ENCODE assay signal across 19 cellular contexts in the genomic region with DNA sequence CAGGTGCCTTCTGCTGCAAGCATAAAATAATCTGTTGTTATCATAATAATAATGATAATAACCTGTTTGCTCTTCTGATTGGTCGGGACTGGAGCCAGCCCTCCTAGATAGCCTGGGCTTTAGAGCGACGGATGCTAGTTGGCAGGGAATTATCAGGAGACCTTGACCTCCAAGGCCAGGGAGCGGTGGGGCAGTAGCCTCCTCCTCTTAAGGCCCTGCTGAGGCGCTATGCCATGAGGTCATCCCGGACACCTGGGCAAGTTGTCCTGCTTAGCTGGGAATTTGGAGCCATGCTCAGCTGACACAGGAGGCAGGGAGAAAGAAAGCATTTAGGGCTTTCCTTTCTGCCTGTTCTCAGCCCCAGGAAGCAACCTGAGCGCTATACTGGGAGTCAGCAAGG. TPM values are rescaled to one million over a fixed set of nuclear protein-coding genes. Genes with fewer than 3 reads are reported as not detected.
DNase-seq lines count a peak whose midpoint lies in the region; ATAC-seq, FAIRE-seq and TF ChIP-seq lines count a peak whose summit lies in the region.
"Had no signal": no experiment of that assay in that cellular context is flagged by ENCODE, and none has a peak within 500 bp of the region (broad histone marks: within the 10 kb centered on the region; RNA-seq: fewer than 3 reads in every experiment).

No MANE protein-coding gene starts in this region.

- DNase-seq in left ventricle myocardium superior: no peak
- no peak for DNase-seq in heart left ventricle
- DNase-seq in dermis blood vessel endothelial cell: peak; percentile 21
- no peak for DNase-seq in HepG2 (ENCODE audit: low spot score)
- peak; percentile 56 for DNase-seq in stomach
- no peak for DNase-seq in NCI-H524 (lab: John Stamatoyannopoulos, UW)
- no peak for DNase-seq in mammary epithelial cell
- DNase-seq: 8988T; CD4-positive, alpha-beta memory T cell; DMS153; DMS79; GDM1 had no signal

- dilution Hi-C loops in mammary epithelial cell (cut with HindIII; ENCODE audit: low sequenced_read_pairs): no loop called here

- BruUV-seq in HepG2 (replicated peaks; lab: Mats Ljungman, UMichigan) (no TSS peak), mammary epithelial cell (replicated peaks; lab: Mats Ljungman, UMichigan) (no TSS peak)

- no peak for TF ChIP-seq RAD21 in HepG2 (CRISPR knock-in tag; IDR thresholded peaks at IDR 0.05)

- H2AFZ ChIP-seq in HepG2 (ENCODE audit: low read length) (no peak overlapping the region), mammary epithelial cell (ENCODE audit: low read depth, low read length) (no peak overlapping the region)

- no peak for TF ChIP-seq POLR2A in heart left ventricle (IDR thresholded peaks at IDR 0.05)
- TF ChIP-seq POLR2A in HepG2 (IDR thresholded peaks at IDR 0.05; ENCODE audit: insufficient read depth in 1 of 2, low read depth in 2 of 2, low read length in 2 of 2): no peak
- no peak for TF ChIP-seq POLR2A in stomach (IDR thresholded peaks at IDR 0.05)

- CTCF ChIA-PET in HepG2 (lab: Yijun Ruan, JAX; ENCODE audit: low intra/inter-chr PET ratio, low total read pairs) (no interaction called here), mammary epithelial cell (lab: Charles Lee; ENCODE audit: low non-redundant PET) (no interaction called here)

- WGBS in heart left ventricle, 4 donors: 27 to 50% (median 44%) methylated on average over 5 to 7 of the region's 7 CpGs
- 5% methylated on average over 3 of the region's 7 CpGs for WGBS in HepG2 (ENCODE audit: low lambda C conversion rate)
- WGBS in stomach, 5 donors: 32 to 70% (median 47%) methylated on average over 7 of the region's 7 CpGs
- WGBS in mammary epithelial cell (ENCODE audit: low coverage, missing lambda C conversion rate): 73% methylated on average over 6 of the region's 7 CpGs

- in situ Hi-C loops in HepG2 (cut with HindIII; ENCODE audit: extremely low pct_ligation_motif_present, low pct_unique_long_range_greater_than_20kb) (no loop called here), mammary epithelial cell (cut with MboI; ENCODE audit: low sequenced_read_pairs in 2 of 2) (no loop called here)

- POLR2A ChIA-PET in HepG2 (lab: Yijun Ruan, JAX): no interaction called here

- TF ChIP-seq EP300 in HepG2 (IDR thresholded peaks at IDR 0.05; ENCODE audit: low read depth in 2 of 2, low read length in 2 of 2): no peak
- no peak for TF ChIP-seq EP300 in HepG2 (CRISPR knock-in tag; IDR thresholded peaks at IDR 0.05; ENCODE audit: borderline replicate concordance)
- TF ChIP-seq EP300 in stomach (IDR thresholded peaks at IDR 0.05): no peak

- intact Hi-C loops in left ventricle myocardium superior (cut with micrococcal nuclease) (no loop called here), heart left ventricle (cut with DNase I) (loop anchor here in 1 of 10 donors (1.0 kb wide), 1 partner anchor 17 kb away; no protein-coding TSS in a partner anchor), HepG2 (cut with micrococcal nuclease; ENCODE audit: unreplicated experiment) (no loop called here), stomach (cut with DNase I; ENCODE audit: low total_unique reads) (no loop called here), mammary epithelial cell (cut with micrococcal nuclease) (no loop called here)

- no peak overlapping the region for H3K27ac ChIP-seq in heart left ventricle
- H3K27ac ChIP-seq in HepG2 (ENCODE audit: extremely low read length, insufficient read depth, low read length): no peak overlapping the region
- H3K27ac ChIP-seq in stomach: no peak overlapping the region
- H3K27ac ChIP-seq in mammary epithelial cell (ENCODE audit: insufficient read depth, low read depth, low read length): no peak overlapping the region
- H3K27ac ChIP-seq: BLaER1 had no signal

- H3K27me3 ChIP-seq in heart left ventricle (no peaks in the 10 kb centered on the region), HepG2 (ENCODE audit: control insufficient read depth in 1 of 2, insufficient read depth in 2 of 2, low read length in 2 of 2) (no peaks in the 10 kb centered on the region), stomach (peaks cover 0 to 4% (median 0%) of the 10 kb centered on the region in 3 donors), mammary epithelial cell (ENCODE audit: insufficient read depth, low read length) (peaks cover 2% of the 10 kb centered on the region)
- H3K27me3 ChIP-seq: BLaER1 had no signal

- H3K9ac ChIP-seq in HepG2 (ENCODE audit: insufficient read depth, low read depth, low read length) (no peak overlapping the region), mammary epithelial cell (ENCODE audit: insufficient read depth, low read length) (no peak overlapping the region)
- H3K9ac ChIP-seq: BLaER1 had no signal

- FAIRE-seq in HepG2 (lab: Jason Lieb, UNC): no peak
- FAIRE-seq: GM12892, GM18507 had no signal

- H3K79me2 ChIP-seq in HepG2 (ENCODE audit: insufficient read depth, low read length) (no peaks in the 10 kb centered on the region), mammary epithelial cell (ENCODE audit: insufficient read depth, low read length) (no peaks in the 10 kb centered on the region)

- ATAC-seq in left ventricle myocardium superior: peak; percentile 52
- no peak for ATAC-seq in heart left ventricle
- ATAC-seq in HepG2: peak; percentile 18
- no peak for ATAC-seq in SK-N-SH treated with all-trans-retinoic acid at 6 μM for 48 hours

- TF ChIP-seq CTCF in heart left ventricle (IDR thresholded peaks at IDR 0.05) (no peak), HepG2 (CRISPR knock-in tag; IDR thresholded peaks at IDR 0.05) (no peak), stomach (IDR thresholded peaks at IDR 0.05) (no peak), mammary epithelial cell (conservative IDR thresholded peaks at IDR 0.05 in 1 of 2, IDR thresholded peaks at IDR 0.05 in 1 of 2; ENCODE audit: extremely low read depth in 1 of 2, insufficient read depth in 1 of 2, low read depth in 1 of 2, low read length in 2 of 2) (no peak)

- H4K20me1 ChIP-seq in HepG2 (ENCODE audit: insufficient read depth, low read length) (no peaks in the 10 kb centered on the region), mammary epithelial cell (ENCODE audit: insufficient read depth, low read length) (no peaks in the 10 kb centered on the region)
- H4K20me1 ChIP-seq: BLaER1 had no signal

- H3K4me3 ChIP-seq in heart left ventricle: no peak overlapping the region
- no peak overlapping the region; a peak in 1 of 6 replicates for H3K4me3 ChIP-seq in HepG2 (replicated peaks in 1 of 3; ENCODE audit: insufficient read depth in 1 of 3, low read depth in 2 of 3, low read length in 3 of 3)
- H3K4me3 ChIP-seq in stomach: no peak overlapping the region
- no peak overlapping the region for H3K4me3 ChIP-seq in mammary epithelial cell (replicated peaks in 1 of 3; ENCODE audit: insufficient read depth in 1 of 3, low read depth in 2 of 3, low read length in 3 of 3)
- H3K4me3 ChIP-seq: BLaER1, HAP-1 had no signal

- no peaks in the 10 kb centered on the region for H3K36me3 ChIP-seq in heart left ventricle
- no peaks in the 10 kb centered on the region for H3K36me3 ChIP-seq in HepG2 (replicated peaks in 1 of 2; ENCODE audit: control insufficient read depth in 1 of 2, insufficient read depth in 2 of 2, low read length in 2 of 2)
- no peaks in the 10 kb centered on the region for H3K36me3 ChIP-seq in stomach
- H3K36me3 ChIP-seq in mammary epithelial cell (ENCODE audit: insufficient read depth, low read length): no peaks in the 10 kb centered on the region
- H3K36me3 ChIP-seq: BLaER1, HAP-1 had no signal

- H3K9me3 ChIP-seq in heart left ventricle: no peaks in the 10 kb centered on the region
- no peaks in the 10 kb centered on the region for H3K9me3 ChIP-seq in HepG2 (ENCODE audit: low read length)
- H3K9me3 ChIP-seq in stomach: no peaks in the 10 kb centered on the region
- H3K9me3 ChIP-seq in mammary epithelial cell (replicated peaks; ENCODE audit: insufficient read depth, low read length): no peaks in the 10 kb centered on the region
- H3K9me3 ChIP-seq: HAP-1 had no signal

- H3K4me1 ChIP-seq in heart left ventricle (peaks cover 0 to 37% (median 16%) of the 10 kb centered on the region in 12 donors), HepG2 (ENCODE audit: insufficient read depth, low read length) (peaks cover 78% of the 10 kb centered on the region), stomach (peaks cover 4 to 21% (median 12%) of the 10 kb centered on the region in 4 donors), mammary epithelial cell (ENCODE audit: insufficient read depth, low read length) (no peaks in the 10 kb centered on the region)
- H3K4me1 ChIP-seq: HAP-1 had no signal

- H3K4me2 ChIP-seq in HepG2 (ENCODE audit: low read depth, low read length) (peak overlapping the region; percentile 49; the same call in 1 of the 2 replicates), mammary epithelial cell (ENCODE audit: insufficient read depth, low read depth, low read length) (no peak overlapping the region)
- H3K4me2 ChIP-seq: BLaER1 had no signal

RNA-seq across cellular contexts. Expression of a gene that starts 15.6 kb away (rescaled TPM):
- 22.7 TPM for total RNA-seq in left ventricle myocardium superior
- 10 to 100 TPM in 8 of 9 donors, 1 to 10 TPM in 1; 8.5 to 39.0 (median 15.4) TPM for total RNA-seq in heart left ventricle
- polyA plus RNA-seq in heart left ventricle: 10 to 100 TPM; 17.5 TPM
- total RNA-seq in dermis blood vessel endothelial cell: 124 and 125 TPM in 2 replicates
- 85.9 and 86.7 TPM in 2 replicates for total RNA-seq in HepG2 (2016; rRNA removed; fragmentation: Illumina TruSeq; extraction: Trizol)
- total RNA-seq in HepG2 (2016; cell fraction: cytosol; rRNA removed; fragmentation: Illumina TruSeq; extraction: Trizol; ENCODE audit: low read depth): 13.1 and 13.7 TPM in 2 replicates
- 83.6 and 85.7 TPM in 2 replicates for total RNA-seq in HepG2 (2016; cell fraction: insoluble cytoplasmic fraction; rRNA removed; fragmentation: Illumina TruSeq; extraction: Trizol)
- total RNA-seq in HepG2 (2016; cell fraction: membrane; rRNA removed; fragmentation: Illumina TruSeq; extraction: Trizol): 59.6 and 65.3 TPM in 2 replicates
- total RNA-seq in HepG2 (2016; cell fraction: nucleus; rRNA removed; fragmentation: Illumina TruSeq; extraction: Trizol): 36.7 and 42.7 TPM in 2 replicates
- 25.2 and 30.9 TPM in 2 replicates for polyA plus RNA-seq in HepG2 (2011; rRNA removed)
- polyA plus RNA-seq in HepG2 (2011; cell fraction: cytosol; rRNA removed): 27.9 and 36.1 TPM in 2 replicates
- polyA plus RNA-seq in HepG2 (2011; cell fraction: nucleus; rRNA removed): 10.3 and 15.5 TPM in 2 replicates
- polyA plus RNA-seq in HepG2 (2012): 25.0 and 26.1 TPM in 2 replicates
- 8.3 and 8.7 TPM in 2 replicates for polyA plus RNA-seq in HepG2 (2016; cell fraction: cytosol; fragmentation: Illumina TruSeq; extraction: Trizol; ENCODE audit: low read depth)
- polyA plus RNA-seq in HepG2 (2016; cell fraction: insoluble cytoplasmic fraction; fragmentation: Illumina TruSeq; extraction: Trizol; ENCODE audit: low read depth): 89.4 and 93.3 TPM in 2 replicates
- polyA plus RNA-seq in HepG2 (2016; cell fraction: membrane; fragmentation: Illumina TruSeq; extraction: Trizol; ENCODE audit: low read depth): 38.6 and 42.0 TPM in 2 replicates
- 58.5 and 59.9 TPM in 2 replicates for polyA plus RNA-seq in HepG2 (2016; cell fraction: nucleus; fragmentation: Illumina TruSeq; extraction: Trizol; ENCODE audit: insufficient read depth, low read depth)
- 26.7 TPM in 1 of 2 replicates, not detected in the other for polyA minus RNA-seq in HepG2 (2011; rRNA and poly(A)+ RNA removed; ENCODE audit: low replicate concordance)
- 14.8 and 19.3 TPM in 2 replicates for polyA minus RNA-seq in HepG2 (2011; cell fraction: cytosol; rRNA and poly(A)+ RNA removed)
- polyA minus RNA-seq in HepG2 (2011; cell fraction: nucleus; rRNA and poly(A)+ RNA removed): 8.0 and 10.9 TPM in 2 replicates
- 10 to 100 TPM in 3 of 5 donors, 1 to 10 TPM in 2; 9.3 to 23.2 (median 12.3) TPM for total RNA-seq in stomach
- 10 to 100 TPM; 13.5 to 28.8 (median 21.7) TPM for polyA plus RNA-seq in stomach
- 1 to 10 TPM in 1 of 2 donors, under 1 TPM in 1; 0.83 to 1.3 TPM for total RNA-seq in mammary epithelial cell
- 1.1 TPM for polyA plus RNA-seq in mammary epithelial cell
- 1.5 TPM for polyA minus RNA-seq in mammary epithelial cell
- total RNA-seq: H4 had no signal

RNA-seq across cellular contexts. Expression of a gene that starts 42.3 kb away (rescaled TPM):
- 24.9 TPM for total RNA-seq in left ventricle myocardium superior
- 10 to 100 TPM; 16.5 to 29.1 (median 24.2) TPM for total RNA-seq in heart left ventricle
- 10 to 100 TPM; 10.4 to 17.3 TPM for polyA plus RNA-seq in heart left ventricle
- 11.0 and 23.5 TPM in 2 replicates for total RNA-seq in dermis blood vessel endothelial cell
- total RNA-seq in HepG2 (2016; rRNA removed; fragmentation: Illumina TruSeq; extraction: Trizol): 4.7 and 10.1 TPM in 2 replicates
- total RNA-seq in HepG2 (2016; cell fraction: cytosol; rRNA removed; fragmentation: Illumina TruSeq; extraction: Trizol; ENCODE audit: low read depth): 3.8 and 5.3 TPM in 2 replicates
- 5.8 and 12.4 TPM in 2 replicates for total RNA-seq in HepG2 (2016; cell fraction: insoluble cytoplasmic fraction; rRNA removed; fragmentation: Illumina TruSeq; extraction: Trizol)
- 3.3 and 3.6 TPM in 2 replicates for total RNA-seq in HepG2 (2016; cell fraction: membrane; rRNA removed; fragmentation: Illumina TruSeq; extraction: Trizol)
- total RNA-seq in HepG2 (2016; cell fraction: nucleus; rRNA removed; fragmentation: Illumina TruSeq; extraction: Trizol): 12.5 and 15.1 TPM in 2 replicates
- 8.5 and 13.6 TPM in 2 replicates for polyA plus RNA-seq in HepG2 (2011; rRNA removed)
- 4.1 and 4.6 TPM in 2 replicates for polyA plus RNA-seq in HepG2 (2011; cell fraction: cytosol; rRNA removed)
- polyA plus RNA-seq in HepG2 (2011; cell fraction: nucleus; rRNA removed): 31.2 and 40.2 TPM in 2 replicates
- polyA plus RNA-seq in HepG2 (2012): 7.1 and 10.6 TPM in 2 replicates
- polyA plus RNA-seq in HepG2 (2016; cell fraction: cytosol; fragmentation: Illumina TruSeq; extraction: Trizol; ENCODE audit: low read depth): 0.75 and 1.5 TPM in 2 replicates
- polyA plus RNA-seq in HepG2 (2016; cell fraction: insoluble cytoplasmic fraction; fragmentation: Illumina TruSeq; extraction: Trizol; ENCODE audit: low read depth): 5.2 and 6.9 TPM in 2 replicates
- polyA plus RNA-seq in HepG2 (2016; cell fraction: membrane; fragmentation: Illumina TruSeq; extraction: Trizol; ENCODE audit: low read depth): 1.3 and 2.5 TPM in 2 replicates
- polyA plus RNA-seq in HepG2 (2016; cell fraction: nucleus; fragmentation: Illumina TruSeq; extraction: Trizol; ENCODE audit: insufficient read depth, low read depth): 31.0 and 32.3 TPM in 2 replicates
- 11.1 and 13.8 TPM in 2 replicates for polyA minus RNA-seq in HepG2 (2011; rRNA and poly(A)+ RNA removed; ENCODE audit: low replicate concordance)
- polyA minus RNA-seq in HepG2 (2011; cell fraction: cytosol; rRNA and poly(A)+ RNA removed): 4.9 and 5.2 TPM in 2 replicates
- polyA minus RNA-seq in HepG2 (2011; cell fraction: nucleus; rRNA and poly(A)+ RNA removed): 15.8 and 19.9 TPM in 2 replicates
- total RNA-seq in stomach: 10 to 100 TPM in 4 of 5 donors, 1 to 10 TPM in 1; 9.9 to 83.4 (median 51.3) TPM
- 10 to 100 TPM in 2 of 3 donors, 1 to 10 TPM in 1; 7.3 to 18.3 (median 11.3) TPM for polyA plus RNA-seq in stomach
- 1 to 10 TPM; 3.7 to 4.8 TPM for total RNA-seq in mammary epithelial cell
- polyA plus RNA-seq in mammary epithelial cell: 2.1 TPM
- polyA minus RNA-seq in mammary epithelial cell: 4.4 TPM
- total RNA-seq: A673; CD4-positive, alpha-beta memory T cell had no signal

Comparison
In these comparisons a context has a peak if more than half of its experiments do, and no peak if none do; other contexts are left out.
1. ATAC-seq: peak in left ventricle myocardium superior (single experiment) and HepG2 (single experiment); none in heart left ventricle (0 of 4) and SK-N-SH treated with all-trans-retinoic acid at 6 μM for 48 hours (single experiment).
2. DNase-seq: peak in dermis blood vessel endothelial cell (single experiment) and stomach (single experiment); none in left ventricle myocardium superior (single experiment), heart left ventricle (0 of 5), HepG2 (single experiment), NCI-H524 (0 of 2) and mammary epithelial cell (single experiment).
3. RNA of a gene that starts 15.6 kb away (total RNA-seq): 124 to 125 TPM in dermis blood vessel endothelial cell, 13.1 to 86.7 TPM in HepG2, 22.7 TPM in left ventricle myocardium superior (single experiment), 8.5 to 39.0 TPM in heart left ventricle and 9.3 to 23.2 TPM in stomach; 0.83 to 1.3 TPM in mammary epithelial cell; every median in the first group is over 4 times any median in the second.